ENCODE assay signal across 10 cellular contexts in the genomic region with DNA sequence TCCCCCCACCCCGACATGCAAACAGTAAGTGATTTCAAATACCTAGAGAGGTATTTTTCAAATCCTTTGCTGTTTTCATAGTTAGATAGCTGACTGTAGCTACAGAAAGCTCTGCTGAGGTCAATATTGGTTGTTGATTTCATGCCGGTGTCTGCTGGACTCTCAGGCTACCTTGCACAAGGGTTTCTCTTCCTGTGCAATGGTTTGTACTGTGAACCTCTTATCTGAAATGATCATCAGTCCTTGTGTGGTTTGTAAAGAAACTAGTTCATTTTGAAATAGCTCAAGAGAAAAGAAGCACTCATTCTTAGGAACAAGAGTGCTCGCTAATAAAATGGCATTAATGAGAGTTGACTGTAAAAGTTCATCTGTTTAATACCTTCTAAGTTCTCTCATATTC. TPM values are rescaled to one million over a fixed set of nuclear protein-coding genes. Genes with fewer than 3 reads are reported as not detected.
DNase-seq lines count a peak whose midpoint lies in the region; ATAC-seq, FAIRE-seq and TF ChIP-seq lines count a peak whose summit lies in the region.
"Had no signal": no experiment of that assay in that cellular context is flagged by ENCODE, and none has a peak within 500 bp of the region (broad histone marks: within the 10 kb centered on the region; RNA-seq: fewer than 3 reads in every experiment).

No MANE protein-coding gene starts in this region.

- no TSS peak for BruUV-seq in K562 (replicated peaks; lab: Mats Ljungman, UMichigan)

- no peaks in the 10 kb centered on the region for H3K9me1 ChIP-seq in K562 (ENCODE audit: control insufficient read depth, insufficient read depth, low read length)

- TF ChIP-seq RAD21 in SK-N-SH (IDR thresholded peaks at IDR 0.05; ENCODE audit: low read length) (no peak), K562 (CRISPR knock-in tag; conservative IDR thresholded peaks at IDR 0.05 in 1 of 2, IDR thresholded peaks at IDR 0.05 in 1 of 2) (no peak)

- H3K9me2 ChIP-seq in SK-N-SH, result no peaks in the 10 kb centered on the region

- H3K27me3 ChIP-seq in SK-N-SH (ENCODE audit: insufficient read depth), result no peaks in the 10 kb centered on the region
- no peaks in the 10 kb centered on the region for H3K27me3 ChIP-seq in K562 (ENCODE audit: control insufficient read depth in 2 of 2, insufficient read depth in 2 of 2, low read length in 2 of 2)
- H3K27me3 ChIP-seq in pancreas, result no peaks in the 10 kb centered on the region

- no peak overlapping the region for H3K4me3 ChIP-seq in SK-N-SH (ENCODE audit: low read depth in 2 of 2, low read length in 1 of 2)
- no peak overlapping the region for H3K4me3 ChIP-seq in K562
- no peak overlapping the region for H3K4me3 ChIP-seq in pancreas

- H3K4me2 ChIP-seq in SK-N-SH (peak overlapping the region; percentile 37; the same call in 1 of the 2 replicates), K562 (ENCODE audit: insufficient read depth, low read length) (peak overlapping the region; percentile 53; the same call in 1 of the 2 replicates)

- no peak overlapping the region for H2AFZ ChIP-seq in SK-N-SH (ENCODE audit: low read depth)
- H2AFZ ChIP-seq in K562 (ENCODE audit: low read depth, low read length), result no peak overlapping the region

- POLR2A ChIA-PET in SK-N-SH (lab: Yijun Ruan, JAX) (no interaction called here), K562 (lab: Yijun Ruan, JAX) (interaction anchor here (0.7 to 1.2 kb wide), 2 partner anchors 9 to 1246 kb away, joined by 3 read pairs; no protein-coding TSS in a partner anchor)

- H3K27ac ChIP-seq in SK-N-SH (ENCODE audit: low read depth in 2 of 2, low read length in 1 of 2) (no peak overlapping the region), K562 (ENCODE audit: extremely low read depth, low read depth, low read length) (no peak overlapping the region), pancreas (no peak overlapping the region)

- TF ChIP-seq POLR2A in K562 (conservative IDR thresholded peaks at IDR 0.05), result no peak

- H4K20me1 ChIP-seq in SK-N-SH (ENCODE audit: insufficient read depth), result no peaks in the 10 kb centered on the region
- no peaks in the 10 kb centered on the region for H4K20me1 ChIP-seq in K562 (replicated peaks; ENCODE audit: control insufficient read depth, insufficient read depth, low read length)

- FAIRE-seq in K562 (lab: Jason Lieb, UNC) (peak; percentile 76), pancreas (lab: Jason Lieb, UNC) (peak; percentile 83)

- 50% methylated on average over 3 of the region's 3 CpGs for WGBS in SK-N-SH (ENCODE audit: low lambda C conversion rate)
- 19% methylated on average over 3 of the region's 3 CpGs for WGBS in K562 (ENCODE audit: insufficient coverage, low coverage, missing lambda C conversion rate)
- WGBS in pancreas, 2 donors, result 21 to 50% methylated on average over 3 of the region's 3 CpGs

- in situ Hi-C loops in K562 (cut with MboI), result no loop called here

- TF ChIP-seq EP300 in SK-N-SH (IDR thresholded peaks at IDR 0.05; ENCODE audit: borderline replicate concordance in 1 of 2, low read depth in 1 of 2, low read length in 1 of 2) (no peak), K562 (IDR thresholded peaks at IDR 0.05; ENCODE audit: low read length) (no peak)

- CTCF ChIA-PET in SK-N-SH (lab: Yijun Ruan, JAX) (no interaction called here), K562 (lab: Yijun Ruan, JAX; ENCODE audit: low intra/inter-chr PET ratio) (interaction anchor here (0.6 to 1.4 kb wide), 2 partner anchors 17 to 413 kb away, joined by 3 to 4 read pairs; no protein-coding TSS in a partner anchor)

- TF ChIP-seq CTCF in SK-N-SH (IDR thresholded peaks at IDR 0.05) (no peak), K562 (IDR thresholded peaks at IDR 0.05 in 2 of 3, conservative IDR thresholded peaks at IDR 0.05 in 1 of 3; ENCODE audit: insufficient read depth in 2 of 3, low read depth in 1 of 3, low read length in 3 of 3) (no peak), pancreas (IDR thresholded peaks at IDR 0.05) (no peak)

- H3K9ac ChIP-seq in SK-N-SH (no peak overlapping the region), K562 (ENCODE audit: insufficient read depth in 1 of 2, low read depth in 2 of 2, low read length in 2 of 2) (no peak overlapping the region; a peak in 1 of 4 replicates)

- intact Hi-C loops in K562 (cut with micrococcal nuclease) (no loop called here), pancreas (cut with DNase I) (no loop called here), left ventricle myocardium superior (cut with micrococcal nuclease) (no loop called here)

- no peaks in the 10 kb centered on the region for H3K9me3 ChIP-seq in SK-N-SH
- no peaks in the 10 kb centered on the region for H3K9me3 ChIP-seq in K562 (replicated peaks; ENCODE audit: control insufficient read depth, insufficient read depth, low read depth, low read length)
- H3K9me3 ChIP-seq in pancreas, result no peaks in the 10 kb centered on the region

- no peaks in the 10 kb centered on the region for H3F3A ChIP-seq in SK-N-SH (replicated peaks; ENCODE audit: insufficient read depth)

- no peak for ATAC-seq in SK-N-SH treated with all-trans-retinoic acid at 6 μM for 48 hours
- ATAC-seq in K562, result no peak
- no peak for ATAC-seq in pancreas
- no peak for ATAC-seq in left ventricle myocardium superior

- no peak for DNase-seq in SK-N-SH
- DNase-seq in NAMALWA (ENCODE audit: low spot score), result peak; percentile 16
- DNase-seq in K562 (ENCODE audit: extremely low read depth in 1 of 4, low spot score in 3 of 4), result peak in 1 of 4 experiments; percentile 44
- DNase-seq in pancreas, result no peak
- DNase-seq in left ventricle myocardium superior, result no peak
- no peak for DNase-seq in GM03348 (ENCODE audit: low spot score)
- no peak for DNase-seq in putamen (ENCODE audit: low spot score)
- DNase-seq: NCI-H446 treated with DMSO at 0.1 percent for 48 hours, T-helper 9 cell had no signal

- H3K4me1 ChIP-seq in SK-N-SH (ENCODE audit: control insufficient read depth in 1 of 2, insufficient read depth in 2 of 2, low read depth in 1 of 2, low read length in 1 of 2), result no peaks in the 10 kb centered on the region; a peak in 1 of 4 replicates
- peaks cover 6 to 25% of the 10 kb centered on the region in 2 experiments for H3K4me1 ChIP-seq in K562 (replicated peaks in 1 of 2; ENCODE audit: control insufficient read depth in 2 of 2, insufficient read depth in 2 of 2, low read length in 2 of 2)
- H3K4me1 ChIP-seq in pancreas, result peaks cover 0 to 9% (median 0%) of the 10 kb centered on the region in 3 donors

- H3K79me2 ChIP-seq in SK-N-SH (ENCODE audit: insufficient read depth), result peaks cover 24% of the 10 kb centered on the region
- peaks cover 33% of the 10 kb centered on the region for H3K79me2 ChIP-seq in K562 (ENCODE audit: control insufficient read depth, insufficient read depth, low read length)

- H3K36me3 ChIP-seq in SK-N-SH (replicated peaks in 1 of 2; ENCODE audit: control insufficient read depth in 1 of 2, insufficient read depth in 2 of 2, low read length in 1 of 2) (no peaks in the 10 kb centered on the region), K562 (ENCODE audit: control insufficient read depth, insufficient read depth, low read length) (no peaks in the 10 kb centered on the region), pancreas (no peaks in the 10 kb centered on the region)

TF ChIP-seq in SK-N-SH, 30 proteins besides CTCF, POLR2A, EP300 and RAD21 (continues in another document):
- TF ChIP-seq FOXM1 (IDR thresholded peaks at IDR 0.05; ENCODE audit: low read depth), result no peak

TF ChIP-seq in SK-N-SH treated with all-trans-retinoic acid at 6 μM for 48 hours, 23 proteins besides CTCF, POLR2A, EP300 and RAD21 (continues in another document):
- no peak for TF ChIP-seq ZFP3 (CRISPR knock-in tag; IDR thresholded peaks at IDR 0.05)
- no peak for TF ChIP-seq RARB (CRISPR knock-in tag; IDR thresholded peaks at IDR 0.05)
- no peak for TF ChIP-seq GLIS3 (CRISPR knock-in tag; IDR thresholded peaks at IDR 0.05)
- no peak for TF ChIP-seq ISL1 (CRISPR knock-in tag; IDR thresholded peaks at IDR 0.05)

TF ChIP-seq in K562, 482 proteins besides CTCF, POLR2A, EP300 and RAD21 (continues in another document):
- TF ChIP-seq DPF2 (IDR thresholded peaks at IDR 0.05) (peak; percentile 32; the same call in 1 of the 2 replicates), CEBPG (CRISPR knock-in tag; IDR thresholded peaks at IDR 0.05) (no peak), CEBPG (tag; conservative IDR thresholded peaks at IDR 0.05 in 1 of 2, IDR thresholded peaks at IDR 0.05 in 1 of 2) (peak in 1 of 2 experiments; percentile 45; a peak in 1 of 4 replicates), ZNF263 (CRISPR knock-in tag; IDR thresholded peaks at IDR 0.05; ENCODE audit: borderline replicate concordance) (no peak), CEBPB (tag; IDR thresholded peaks at IDR 0.05) (peak; percentile 42), ZNF766 (CRISPR knock-in tag; conservative IDR thresholded peaks at IDR 0.05) (peak; percentile 59; the same call in 1 of the 2 replicates), CREBBP (IDR thresholded peaks at IDR 0.05; ENCODE audit: low read depth, low read length) (no peak)

RNA-seq across cellular contexts. Expression of gene MTM1, which starts 2.1 kb away (rescaled TPM):
- polyA plus RNA-seq in SK-N-SH (2012; rRNA removed) (2.7 and 3.0 TPM in 2 replicates), K562 (2011; rRNA removed) (6.0 and 7.7 TPM in 2 replicates), K562 (2014; fragmentation: Illumina TruSeq; extraction: Trizol) (9.9 and 11.3 TPM in 2 replicates), K562 (2014; fragmentation: Nextera tagmentation; extraction: Ambion mirVana) (1 to 10 TPM; 5.6 to 9.5 TPM), K562 (2014; rRNA removed) (9.0 and 12.1 TPM in 2 replicates), pancreas (1 to 10 TPM; 1.1 to 3.6 TPM)
- polyA plus RNA-seq in SK-N-SH (2012; cell fraction: cytosol; rRNA removed), result 3.4 and 4.3 TPM in 2 replicates
- 2.2 and 4.4 TPM in 2 replicates for polyA plus RNA-seq in SK-N-SH (2012; cell fraction: nucleus; rRNA removed)
- 15.7 and 18.4 TPM in 2 replicates for total RNA-seq in K562 (2011; cell fraction: chromatin; rRNA removed; ENCODE audit: low replicate concordance)
- 5.0 and 10.2 TPM in 2 replicates for total RNA-seq in K562 (2011; cell fraction: nucleolus; rRNA removed)
- total RNA-seq in K562 (2011; cell fraction: nucleoplasm; rRNA removed), result 9.2 and 10.6 TPM in 2 replicates
- total RNA-seq in K562 (2014; rRNA removed) (9.4 and 10.7 TPM in 2 replicates), K562 (2014; rRNA removed; fragmentation: Illumina TruSeq; extraction: Trizol) (12.0 and 13.2 TPM in 2 replicates), K562 (2015; rRNA removed; fragmentation: Illumina TruSeq; extraction: Trizol) (12.7 and 13.3 TPM in 2 replicates), K562 (2021) (11.3 and 13.3 TPM in 2 replicates), pancreas (10 to 100 TPM in 1 of 6 donors, 1 to 10 TPM in 5; 3.3 to 10.2 (median 4.9) TPM), left ventricle myocardium superior (14.6 TPM)
- polyA plus RNA-seq in K562 (2011; cell fraction: cytosol; rRNA removed), result 1.6 and 3.7 TPM in 2 replicates
- 2.9 and 3.7 TPM in 2 replicates for polyA plus RNA-seq in K562 (2011; cell fraction: nucleus; rRNA removed)
- 9.5 and 11.3 TPM in 2 replicates for polyA plus RNA-seq in K562 (2012)
- polyA minus RNA-seq in K562 (2011; rRNA and poly(A)+ RNA removed), result 10.1 and 10.7 TPM in 2 replicates
- polyA minus RNA-seq in K562 (2011; cell fraction: cytosol; rRNA and poly(A)+ RNA removed), result 1.9 and 3.3 TPM in 2 replicates
- polyA minus RNA-seq in K562 (2011; cell fraction: nucleus; rRNA and poly(A)+ RNA removed), result 8.2 and 9.8 TPM in 2 replicates

Comparison
In these comparisons a context has a peak if more than half of its experiments do, and no peak if none do; other contexts are left out.
1. Of the 27 proteins assayed by ChIP-seq in both K562 and SK-N-SH: peak only in K562: GABPA; only in SK-N-SH: none; in both: none; in neither: 26.